Comparison of ENCODE assay signal across 2 cellular contexts in the genomic region with DNA sequence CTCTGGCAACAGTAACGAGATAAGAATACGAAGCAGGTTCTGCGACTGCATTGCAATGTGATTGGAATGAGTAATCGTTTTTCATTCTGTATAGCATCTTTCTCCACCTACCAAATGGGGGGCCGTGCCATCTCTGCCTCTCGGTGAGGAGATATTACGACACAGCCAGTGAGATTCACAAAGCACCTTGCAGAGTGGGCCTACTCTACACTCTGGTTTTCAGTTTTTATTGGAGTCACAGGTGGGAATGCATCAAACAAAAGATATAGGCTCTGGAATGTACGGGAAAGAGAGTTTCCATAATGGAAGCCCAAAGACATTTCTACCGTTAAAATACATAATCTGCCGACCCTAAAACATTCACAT.
TF ChIP-seq lines count a peak whose summit lies in the region.

No MANE protein-coding gene starts in this region.

TF ChIP-seq in GM12878, 131 proteins besides CTCF, POLR2A, EP300 and RAD21:
- TF ChIP-seq MLLT1 (IDR thresholded peaks at IDR 0.05) (no peak), RELA (IDR thresholded peaks at IDR 0.05; ENCODE audit: borderline replicate concordance, partially characterized antibody) (peak; percentile 46), MEF2A (IDR thresholded peaks at IDR 0.05; ENCODE audit: insufficient read depth, low read depth, low read length) (no peak)

TF ChIP-seq in liver, 16 proteins besides CTCF, POLR2A, EP300 and RAD21 (continued from another document):
- TF ChIP-seq MAX (IDR thresholded peaks at IDR 0.05) (no peak), EGR1 (IDR thresholded peaks at IDR 0.05; ENCODE audit: low read depth in 2 of 2) (no peak), REST (IDR thresholded peaks at IDR 0.05) (no peak), NR2F2 (IDR thresholded peaks at IDR 0.05) (no peak)
